Comparison of ENCODE assay signal across 1 cellular context in genomic region chr5:8457187-8458037, GRCh38.
TF ChIP-seq lines count a peak whose summit lies in the region.

No MANE protein-coding gene starts in this region.

TF ChIP-seq in HEK293, 187 proteins besides CTCF, POLR2A, EP300 and RAD21 (continued from another document):
- TF ChIP-seq, protein P1, sequence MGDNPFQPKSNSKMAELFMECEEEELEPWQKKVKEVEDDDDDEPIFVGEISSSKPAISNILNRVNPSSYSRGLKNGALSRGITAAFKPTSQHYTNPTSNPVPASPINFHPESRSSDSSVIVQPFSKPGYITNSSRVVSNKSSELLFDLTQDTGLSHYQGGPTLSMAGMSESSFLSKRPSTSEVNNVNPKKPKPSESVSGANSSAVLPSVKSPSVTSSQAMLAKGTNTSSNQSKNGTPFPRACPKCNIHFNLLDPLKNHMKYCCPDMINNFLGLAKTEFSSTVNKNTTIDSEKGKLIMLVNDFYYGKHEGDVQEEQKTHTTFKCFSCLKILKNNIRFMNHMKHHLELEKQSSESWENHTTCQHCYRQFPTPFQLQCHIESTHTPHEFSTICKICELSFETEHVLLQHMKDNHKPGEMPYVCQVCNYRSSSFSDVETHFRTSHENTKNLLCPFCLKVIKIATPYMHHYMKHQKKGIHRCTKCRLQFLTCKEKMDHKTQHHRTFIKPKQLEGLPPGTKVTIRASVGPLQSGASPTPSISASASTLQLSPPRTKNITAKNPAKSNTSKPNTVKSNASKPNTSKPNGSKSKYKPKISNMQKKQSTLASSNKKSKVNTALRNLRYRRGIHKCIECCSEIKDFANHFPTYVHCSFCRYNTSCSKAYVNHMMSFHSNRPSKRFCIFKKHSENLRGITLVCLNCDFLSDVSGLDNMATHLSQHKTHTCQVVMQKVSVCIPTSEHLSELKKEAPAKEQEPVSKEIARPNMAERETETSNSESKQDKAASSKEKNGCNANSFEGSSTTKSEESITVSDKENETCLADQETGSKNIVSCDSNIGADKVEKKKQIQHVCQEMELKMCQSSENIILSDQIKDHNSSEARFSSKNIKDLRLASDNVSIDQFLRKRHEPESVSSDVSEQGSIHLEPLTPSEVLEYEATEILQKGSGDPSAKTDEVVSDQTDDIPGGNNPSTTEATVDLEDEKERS (tag by site-specific recombination; IDR thresholded peaks at IDR 0.05) = no peak
- TF ChIP-seq ZNF23 (tag by site-specific recombination; IDR thresholded peaks at IDR 0.05; ENCODE audit: borderline replicate concordance) (no peak), FEZF1 (tag by site-specific recombination; IDR thresholded peaks at IDR 0.05) (no peak), ZNF341 (tag by site-specific recombination; IDR thresholded peaks at IDR 0.05; ENCODE audit: low read depth) (peak; percentile 97), ZNF324 (tag by site-specific recombination; IDR thresholded peaks at IDR 0.05) (peak; percentile 34), PRDM1 (tag by site-specific recombination; IDR thresholded peaks at IDR 0.05) (peak; percentile 69), ZNF16 (tag by site-specific recombination; IDR thresholded peaks at IDR 0.05; ENCODE audit: low read depth) (no peak), ZNF707 (tag by site-specific recombination; IDR thresholded peaks at IDR 0.05) (no peak)
- TF ChIP-seq, protein P2, sequence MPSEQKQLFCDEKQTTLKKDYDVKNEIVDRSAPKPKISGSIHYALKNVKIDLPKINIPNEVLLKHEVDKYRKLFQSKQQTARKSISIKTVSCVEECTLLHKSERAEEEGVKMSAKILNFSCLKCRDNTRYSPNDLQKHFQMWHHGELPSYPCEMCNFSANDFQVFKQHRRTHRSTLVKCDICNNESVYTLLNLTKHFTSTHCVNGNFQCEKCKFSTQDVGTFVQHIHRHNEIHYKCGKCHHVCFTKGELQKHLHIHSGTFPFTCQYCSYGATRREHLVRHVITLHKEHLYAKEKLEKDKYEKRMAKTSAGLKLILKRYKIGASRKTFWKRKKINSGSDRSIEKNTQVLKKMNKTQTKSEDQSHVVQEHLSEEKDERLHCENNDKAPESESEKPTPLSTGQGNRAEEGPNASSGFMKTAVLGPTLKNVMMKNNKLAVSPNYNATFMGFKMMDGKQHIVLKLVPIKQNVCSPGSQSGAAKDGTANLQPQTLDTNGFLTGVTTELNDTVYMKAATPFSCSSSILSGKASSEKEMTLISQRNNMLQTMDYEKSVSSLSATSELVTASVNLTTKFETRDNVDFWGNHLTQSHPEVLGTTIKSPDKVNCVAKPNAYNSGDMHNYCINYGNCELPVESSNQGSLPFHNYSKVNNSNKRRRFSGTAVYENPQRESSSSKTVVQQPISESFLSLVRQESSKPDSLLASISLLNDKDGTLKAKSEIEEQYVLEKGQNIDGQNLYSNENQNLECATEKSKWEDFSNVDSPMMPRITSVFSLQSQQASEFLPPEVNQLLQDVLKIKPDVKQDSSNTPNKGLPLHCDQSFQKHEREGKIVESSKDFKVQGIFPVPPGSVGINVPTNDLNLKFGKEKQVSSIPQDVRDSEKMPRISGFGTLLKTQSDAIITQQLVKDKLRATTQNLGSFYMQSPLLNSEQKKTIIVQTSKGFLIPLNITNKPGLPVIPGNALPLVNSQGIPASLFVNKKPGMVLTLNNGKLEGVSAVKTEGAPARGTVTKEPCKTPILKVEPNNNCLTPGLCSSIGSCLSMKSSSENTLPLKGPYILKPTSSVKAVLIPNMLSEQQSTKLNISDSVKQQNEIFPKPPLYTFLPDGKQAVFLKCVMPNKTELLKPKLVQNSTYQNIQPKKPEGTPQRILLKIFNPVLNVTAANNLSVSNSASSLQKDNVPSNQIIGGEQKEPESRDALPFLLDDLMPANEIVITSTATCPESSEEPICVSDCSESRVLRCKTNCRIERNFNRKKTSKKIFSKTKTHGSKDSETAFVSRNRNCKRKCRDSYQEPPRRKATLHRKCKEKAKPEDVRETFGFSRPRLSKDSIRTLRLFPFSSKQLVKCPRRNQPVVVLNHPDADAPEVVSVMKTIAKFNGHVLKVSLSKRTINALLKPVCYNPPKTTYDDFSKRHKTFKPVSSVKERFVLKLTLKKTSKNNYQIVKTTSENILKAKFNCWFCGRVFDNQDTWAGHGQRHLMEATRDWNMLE (tag by site-specific recombination; conservative IDR thresholded peaks at IDR 0.05; ENCODE audit: low read depth) = peak; percentile 57
- TF ChIP-seq, protein P3, sequence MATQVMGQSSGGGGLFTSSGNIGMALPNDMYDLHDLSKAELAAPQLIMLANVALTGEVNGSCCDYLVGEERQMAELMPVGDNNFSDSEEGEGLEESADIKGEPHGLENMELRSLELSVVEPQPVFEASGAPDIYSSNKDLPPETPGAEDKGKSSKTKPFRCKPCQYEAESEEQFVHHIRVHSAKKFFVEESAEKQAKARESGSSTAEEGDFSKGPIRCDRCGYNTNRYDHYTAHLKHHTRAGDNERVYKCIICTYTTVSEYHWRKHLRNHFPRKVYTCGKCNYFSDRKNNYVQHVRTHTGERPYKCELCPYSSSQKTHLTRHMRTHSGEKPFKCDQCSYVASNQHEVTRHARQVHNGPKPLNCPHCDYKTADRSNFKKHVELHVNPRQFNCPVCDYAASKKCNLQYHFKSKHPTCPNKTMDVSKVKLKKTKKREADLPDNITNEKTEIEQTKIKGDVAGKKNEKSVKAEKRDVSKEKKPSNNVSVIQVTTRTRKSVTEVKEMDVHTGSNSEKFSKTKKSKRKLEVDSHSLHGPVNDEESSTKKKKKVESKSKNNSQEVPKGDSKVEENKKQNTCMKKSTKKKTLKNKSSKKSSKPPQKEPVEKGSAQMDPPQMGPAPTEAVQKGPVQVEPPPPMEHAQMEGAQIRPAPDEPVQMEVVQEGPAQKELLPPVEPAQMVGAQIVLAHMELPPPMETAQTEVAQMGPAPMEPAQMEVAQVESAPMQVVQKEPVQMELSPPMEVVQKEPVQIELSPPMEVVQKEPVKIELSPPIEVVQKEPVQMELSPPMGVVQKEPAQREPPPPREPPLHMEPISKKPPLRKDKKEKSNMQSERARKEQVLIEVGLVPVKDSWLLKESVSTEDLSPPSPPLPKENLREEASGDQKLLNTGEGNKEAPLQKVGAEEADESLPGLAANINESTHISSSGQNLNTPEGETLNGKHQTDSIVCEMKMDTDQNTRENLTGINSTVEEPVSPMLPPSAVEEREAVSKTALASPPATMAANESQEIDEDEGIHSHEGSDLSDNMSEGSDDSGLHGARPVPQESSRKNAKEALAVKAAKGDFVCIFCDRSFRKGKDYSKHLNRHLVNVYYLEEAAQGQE (tag by site-specific recombination; IDR thresholded peaks at IDR 0.05) = peak; percentile 49; the same call in 1 of the 2 replicates
